Comparison of ENCODE assay signal across 10 cellular contexts in the genomic region with DNA sequence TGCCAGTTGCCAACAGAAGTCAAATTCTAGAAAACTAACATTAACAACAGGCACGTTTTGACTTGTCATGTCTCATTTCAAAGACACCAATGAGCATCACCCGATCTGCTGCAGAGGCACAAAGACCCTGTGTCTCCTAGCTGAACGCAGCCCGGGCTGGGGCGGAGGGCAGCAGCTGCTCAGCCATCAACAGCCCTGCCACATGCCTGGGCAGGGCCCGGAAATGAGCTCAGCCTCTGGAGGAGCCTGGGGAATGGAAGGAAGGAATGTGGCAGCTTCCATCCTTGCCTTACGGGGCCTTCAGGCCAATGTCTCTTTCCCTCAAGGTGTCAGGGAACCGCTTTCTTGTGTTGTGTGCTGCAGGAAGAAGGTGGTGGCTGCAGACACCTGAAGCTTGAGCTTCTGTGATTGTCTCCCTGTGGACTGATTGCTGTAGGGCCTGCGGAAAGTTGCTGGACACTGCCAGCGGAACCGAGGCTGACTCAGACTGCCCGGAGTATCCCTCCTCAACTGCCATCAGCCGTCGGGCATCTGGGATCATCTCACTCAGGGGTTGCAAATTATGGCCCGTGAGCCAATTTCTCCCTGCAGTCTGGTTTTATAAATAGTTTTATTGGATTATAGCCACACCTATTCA. TPM values are rescaled to one million over a fixed set of nuclear protein-coding genes. Genes with fewer than 3 reads are reported as not detected.
DNase-seq lines count a peak whose midpoint lies in the region; ATAC-seq and TF ChIP-seq lines count a peak whose summit lies in the region.
"Had no signal": no experiment of that assay in that cellular context is flagged by ENCODE, and none has a peak within 500 bp of the region (broad histone marks: within the 10 kb centered on the region; RNA-seq: fewer than 3 reads in every experiment).

No MANE protein-coding gene starts in this region.

- H3K4me1 ChIP-seq in breast epithelium: no peaks in the 10 kb centered on the region
- peaks cover 70% of the 10 kb centered on the region for H3K4me1 ChIP-seq in suprapubic skin

- H3K27me3 ChIP-seq in breast epithelium (peaks cover 0 to 10% of the 10 kb centered on the region in 2 donors), suprapubic skin (peaks cover under 1% of the 10 kb centered on the region)

- intact Hi-C loops in breast epithelium (cut with DNase I; ENCODE audit: low total_unique reads): no loop called here

- H3K36me3 ChIP-seq in breast epithelium: no peaks in the 10 kb centered on the region
- H3K36me3 ChIP-seq in suprapubic skin: no peaks in the 10 kb centered on the region
- H3K36me3 ChIP-seq: esophagus muscularis mucosa had no signal

- TF ChIP-seq CTCF in breast epithelium (IDR thresholded peaks at IDR 0.05): no peak
- no peak for TF ChIP-seq CTCF in suprapubic skin (IDR thresholded peaks at IDR 0.05)

- TF ChIP-seq EP300 in suprapubic skin (IDR thresholded peaks at IDR 0.05): no peak

- 19% methylated on average over 15 of the region's 15 CpGs for WGBS in suprapubic skin

- H3K9me3 ChIP-seq in breast epithelium (no peaks in the 10 kb centered on the region), suprapubic skin (no peaks in the 10 kb centered on the region)
- H3K9me3 ChIP-seq: esophagus muscularis mucosa had no signal

- H3K27ac ChIP-seq in breast epithelium (peak overlapping the region; percentile 10 to 20), suprapubic skin (peak overlapping the region; percentile 46)
- H3K27ac ChIP-seq: esophagus muscularis mucosa had no signal

- DNase-seq in NCI-H1105 (lab: John Stamatoyannopoulos, UW): peak; percentile 78
- DNase-seq in breast epithelium (ENCODE audit: low spot score in 2 of 2): peak in 1 of 2 donors; percentile 24
- DNase-seq in iPS-NIHi7 (ENCODE audit: extremely low spot score): peak; percentile 17
- no peak for DNase-seq in suprapubic skin (ENCODE audit: low spot score in 2 of 2)
- no peak for DNase-seq in CD1c-positive myeloid dendritic cell (ENCODE audit: extremely low spot score)

- ATAC-seq in activated CD4-positive, CD25-positive, alpha-beta regulatory T cell treated with anti-CD3 and anti-CD28 coated beads, Interleukin-2, amount 50 U/mL, for 24 hours: no peak
- no peak for ATAC-seq in HG03108 (IDR thresholded peaks at IDR 0.05; ENCODE audit: unreplicated experiment)
- ATAC-seq: GM23338 had no signal

- no peak for TF ChIP-seq POLR2A in breast epithelium (IDR thresholded peaks at IDR 0.05)
- TF ChIP-seq POLR2A in suprapubic skin (IDR thresholded peaks at IDR 0.05): no peak

- no peak overlapping the region for H3K4me3 ChIP-seq in breast epithelium
- H3K4me3 ChIP-seq in suprapubic skin: no peak overlapping the region
- H3K4me3 ChIP-seq: esophagus muscularis mucosa, GM23338 had no signal

RNA-seq across cellular contexts. Expression of gene CDH13, which starts 7.3 kb away (rescaled TPM):
- 10 to 100 TPM in 2 of 3 donors, 1 to 10 TPM in 1; 6.0 to 13.1 (median 11.5) TPM for total RNA-seq in breast epithelium
- 100 to 1,000 TPM in 3 of 4 donors, 10 to 100 TPM in 1; 90.4 to 176 (median 139) TPM for total RNA-seq in suprapubic skin
- total RNA-seq: activated CD8-positive, alpha-beta memory T cell treated with anti-CD3 and anti-CD28 coated beads for 36 hours had no signal

Comparison
In these comparisons a context has a peak if more than half of its experiments do, and no peak if none do; other contexts are left out.
1. DNase-seq: peak in NCI-H1105 (single experiment) and iPS-NIHi7 (single experiment); none in suprapubic skin (0 of 2) and CD1c-positive myeloid dendritic cell (single experiment).
2. RNA of gene CDH13, which starts 7.3 kb away (total RNA-seq): 90.4 to 176 TPM in suprapubic skin; 6.0 to 13.1 TPM in breast epithelium; every median in the first group is over 4 times any median in the second.